ENCODE assay signal across 8 cellular contexts in the genomic region with DNA sequence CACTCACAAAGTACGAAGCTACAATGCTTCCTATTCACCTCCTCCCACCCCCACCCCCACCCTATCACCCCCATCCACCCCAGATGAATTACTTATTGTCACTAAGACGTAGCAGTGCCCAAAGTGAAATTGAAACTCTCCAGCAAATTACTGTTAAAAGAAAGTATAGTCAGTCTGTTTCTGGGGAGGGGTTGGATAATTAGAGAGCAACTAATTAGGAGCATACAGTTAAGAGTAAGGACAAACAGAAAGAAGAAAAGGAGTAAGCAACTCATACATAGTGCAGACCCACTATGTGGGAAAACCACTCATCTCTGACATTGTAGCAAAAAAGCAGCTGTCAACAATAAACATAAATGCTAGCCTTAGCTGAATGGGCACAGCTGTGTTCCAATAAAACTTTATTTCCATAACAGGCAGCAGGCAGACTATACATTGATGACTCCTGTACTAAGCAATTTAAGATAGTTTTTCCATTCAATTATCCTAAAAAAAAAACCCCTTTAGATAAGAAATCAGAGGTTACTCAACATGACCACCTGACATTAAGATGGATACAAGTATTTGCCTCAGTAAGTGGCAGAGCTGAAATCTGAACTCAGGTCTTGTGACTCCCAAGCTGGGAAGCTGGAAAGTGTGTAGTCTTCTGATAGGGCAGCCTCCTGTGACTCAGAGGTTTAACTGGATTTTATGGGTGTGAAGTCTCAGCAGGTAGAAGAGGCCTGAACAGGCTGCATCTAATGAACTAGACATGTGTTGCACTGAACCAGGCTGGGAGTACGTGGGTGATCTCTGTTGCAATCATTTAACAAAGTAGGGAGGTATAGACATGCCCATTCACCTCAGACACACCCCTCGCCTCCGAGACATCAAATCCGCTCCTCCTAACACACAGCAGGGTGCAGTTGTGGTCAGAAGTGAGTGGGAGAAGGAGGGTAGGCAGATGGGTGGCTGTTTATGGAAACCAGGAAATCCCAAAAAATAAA.
DNase-seq lines count a peak whose midpoint lies in the region; ATAC-seq lines count a peak whose summit lies in the region.

No MANE protein-coding gene starts in this region.

- H3K4me1 ChIP-seq in SJCRH30: no peaks in the 10 kb centered on the region

- H3K4me3 ChIP-seq in SJCRH30: no peak overlapping the region

- no peaks in the 10 kb centered on the region for H3K27me3 ChIP-seq in SJCRH30

- DNase-seq in stimulated activated CD4-positive, alpha-beta T cell treated with anti-CD3 and anti-CD28 coated beads, Interleukin-1b, Interleukin-23, amount 100 ng/mL, for 48 hours: peak; percentile 47
- DNase-seq in stimulated activated CD4-positive, alpha-beta T cell treated with anti-CD3 and anti-CD28 coated beads, Interleukin-4, amount 100 ng/mL, for 1 hour: no peak
- DNase-seq in astrocyte of the hippocampus (ENCODE audit: low read depth, low spot score) (peak; percentile 14), iPS-NIHi7 (ENCODE audit: extremely low spot score) (no peak), SJCRH30 (no peak)
- peak; percentile 33 for DNase-seq in stimulated activated CD4-positive, alpha-beta T cell treated with anti-CD3 and anti-CD28 coated beads, Interleukin-4, amount 100 ng/mL, for 24 hours

- H3K36me3 ChIP-seq in SJCRH30: no peaks in the 10 kb centered on the region

- ATAC-seq in HG03442 (IDR thresholded peaks at IDR 0.05; ENCODE audit: unreplicated experiment) (peak; percentile 39), GM21528 (IDR thresholded peaks at IDR 0.05; ENCODE audit: low FRiP score, unreplicated experiment) (no peak)

- no peaks in the 10 kb centered on the region for H3K9me3 ChIP-seq in SJCRH30 (replicated peaks)

- no peak overlapping the region for H3K27ac ChIP-seq in SJCRH30

Comparison
In these comparisons a context has a peak if more than half of its experiments do, and no peak if none do; other contexts are left out.
1. DNase-seq: peak in stimulated activated CD4-positive, alpha-beta T cell treated with anti-CD3 and anti-CD28 coated beads, Interleukin-1b, Interleukin-23, amount 100 ng/mL, for 48 hours (single experiment), astrocyte of the hippocampus (single experiment) and stimulated activated CD4-positive, alpha-beta T cell treated with anti-CD3 and anti-CD28 coated beads, Interleukin-4, amount 100 ng/mL, for 24 hours (single experiment); none in stimulated activated CD4-positive, alpha-beta T cell treated with anti-CD3 and anti-CD28 coated beads, Interleukin-4, amount 100 ng/mL, for 1 hour (single experiment), iPS-NIHi7 (single experiment) and SJCRH30 (0 of 2).